In the genomic region with DNA sequence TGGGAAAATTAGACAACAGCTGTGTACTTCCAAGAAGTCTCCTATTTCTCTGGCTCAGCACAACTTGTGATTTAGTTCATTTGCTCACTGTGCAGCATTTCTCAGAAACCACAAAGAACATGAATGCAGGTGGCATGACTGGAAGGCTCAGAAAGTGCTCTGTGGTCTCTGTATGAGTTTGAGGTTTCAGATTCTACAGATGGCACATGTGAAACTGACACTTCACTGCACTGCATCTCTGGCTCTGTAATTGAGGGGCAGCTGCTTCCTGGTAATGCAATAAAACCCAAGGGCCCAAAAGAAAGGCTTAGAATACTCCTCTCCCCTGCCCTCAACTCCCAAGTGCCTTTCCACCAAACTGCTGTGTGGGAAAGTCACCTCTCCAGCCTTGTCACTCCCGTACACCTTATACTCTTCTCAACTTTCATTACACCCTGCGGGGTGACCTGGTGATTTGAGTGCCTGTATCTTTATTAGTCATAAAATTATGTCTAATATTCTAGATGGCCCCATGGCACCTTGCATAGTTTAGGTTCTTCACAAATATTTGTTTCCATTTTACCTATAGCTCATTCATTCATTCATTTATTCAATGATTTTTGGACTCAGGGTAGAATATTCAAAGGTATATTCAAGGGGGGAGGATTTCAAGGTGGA, we compare ENCODE assay signal across 8 cellular contexts.
DNase-seq lines count a peak whose midpoint lies in the region; ATAC-seq and TF ChIP-seq lines count a peak whose summit lies in the region.

No MANE protein-coding gene starts in this region.

- H3K27ac ChIP-seq in BLaER1 (no peak overlapping the region), sigmoid colon (peak overlapping the region in 2 of 4 donors; percentile 44 to 56)

- peaks cover 74% of the 10 kb centered on the region for H3K4me1 ChIP-seq in BLaER1
- no peaks in the 10 kb centered on the region for H3K4me1 ChIP-seq in sigmoid colon

- H3K36me3 ChIP-seq in BLaER1 (no peaks in the 10 kb centered on the region), kidney epithelial cell (ENCODE audit: control insufficient read depth, insufficient read depth, low read length) (no peaks in the 10 kb centered on the region), sigmoid colon (no peaks in the 10 kb centered on the region)

- WGBS in sigmoid colon, 2 donors = 52 to 53% methylated on average over 2 of the region's 2 CpGs

- intact Hi-C loops in sigmoid colon (cut with DNase I) = no loop called here

- peak overlapping the region; percentile 78 for H3K4me2 ChIP-seq in BLaER1

- peak overlapping the region; percentile 3; the same call in 1 of the 2 replicates for H3K4me3 ChIP-seq in BLaER1
- H3K4me3 ChIP-seq in kidney epithelial cell (ENCODE audit: low read depth, low read length) = no peak overlapping the region
- no peak overlapping the region for H3K4me3 ChIP-seq in sigmoid colon

- TF ChIP-seq POLR2A in sigmoid colon (IDR thresholded peaks at IDR 0.05) = no peak

- TF ChIP-seq CTCF in kidney epithelial cell (IDR thresholded peaks at IDR 0.05; ENCODE audit: insufficient read depth, low read length, poor library complexity, severe bottlenecking) (no peak), sigmoid colon (IDR thresholded peaks at IDR 0.05) (no peak)

- ATAC-seq in GM19043 (IDR thresholded peaks at IDR 0.05; ENCODE audit: low read depth, unreplicated experiment) = peak; percentile 99
- peak; percentile 100 for ATAC-seq in HG03135 (IDR thresholded peaks at IDR 0.05; ENCODE audit: unreplicated experiment)

- DNase-seq in RPMI7951 (ENCODE audit: low read depth) = peak; percentile 68
- DNase-seq in kidney epithelial cell (ENCODE audit: low read depth) = peak; percentile 77
- no peak for DNase-seq in sigmoid colon
- DNase-seq in islet precursor cell = no peak
- no peak for DNase-seq in cerebellum (ENCODE audit: low spot score)

- no peak overlapping the region for H3K9ac ChIP-seq in BLaER1

- no peak for TF ChIP-seq EP300 in sigmoid colon (IDR thresholded peaks at IDR 0.05)

- H3K27me3 ChIP-seq in BLaER1 (no peaks in the 10 kb centered on the region), kidney epithelial cell (ENCODE audit: control insufficient read depth, insufficient read depth, low read length) (peaks cover 6% of the 10 kb centered on the region), sigmoid colon (no peaks in the 10 kb centered on the region)

- H3K9me3 ChIP-seq in BLaER1 (no peaks in the 10 kb centered on the region), sigmoid colon (no peaks in the 10 kb centered on the region)

- H4K20me1 ChIP-seq in BLaER1 = no peaks in the 10 kb centered on the region

Comparison
In these comparisons a context has a peak if more than half of its experiments do, and no peak if none do; other contexts are left out.
1. DNase-seq: peak in RPMI7951 (single experiment) and kidney epithelial cell (single experiment); none in sigmoid colon (single experiment), islet precursor cell (single experiment) and cerebellum (single experiment).